Comparison of ENCODE assay signal across 11 cellular contexts in genomic region chr4:55819634-55820033, GRCh38. TPM values are rescaled to one million over a fixed set of nuclear protein-coding genes. Genes with fewer than 3 reads are reported as not detected.
DNase-seq lines count a peak whose midpoint lies in the region; ATAC-seq, FAIRE-seq and TF ChIP-seq lines count a peak whose summit lies in the region.
"Had no signal": no experiment of that assay in that cellular context is flagged by ENCODE, and none has a peak within 500 bp of the region (broad histone marks: within the 10 kb centered on the region; RNA-seq: fewer than 3 reads in every experiment).

EXOC1L (plus strand) TSS chr4:55819790; CDS start chr4:55820027, 237 bp downstream.

- POLR2A ChIA-PET in CD4-positive, alpha-beta memory T cell (lab: Charles Lee; ENCODE audit: partially characterized antibody) = no interaction called here

- no peaks in the 10 kb centered on the region; the same call in 1 of the 2 replicates for H3K9me2 ChIP-seq in MM.1S (replicated peaks; ENCODE audit: insufficient read depth, low read length)

- no peak within 1 kb of the TSS for H3K4ac ChIP-seq in neuronal stem cell (ENCODE audit: low read length)

- no peak within 1 kb of the TSS for H2BK15ac ChIP-seq in neuronal stem cell (ENCODE audit: low read length)

- peak within 1 kb of the TSS; percentile 31 for H3K4me2 ChIP-seq in neuronal stem cell (ENCODE audit: insufficient read depth, low read length, poor library complexity, severe bottlenecking)
- H3K4me2 ChIP-seq in MM.1S (ENCODE audit: low read depth, low read length) = no peak within 1 kb of the TSS

- H3K27me3 Mint-ChIP-seq in CD4-positive, alpha-beta memory T cell = peaks cover 9 to 13% of the 10 kb centered on the region in 2 donors

- H3K9ac ChIP-seq in NT2/D1 (ENCODE audit: insufficient read length, low read depth) = peak within 1 kb of the TSS; percentile 29
- H3K9ac ChIP-seq in neuronal stem cell (ENCODE audit: low read depth, low read length, poor library complexity) = no peak within 1 kb of the TSS
- no peak within 1 kb of the TSS for H3K9ac ChIP-seq in MM.1S (ENCODE audit: low read length)

- H3K9me3 Mint-ChIP-seq in CD4-positive, alpha-beta memory T cell = no peaks in the 10 kb centered on the region

- intact Hi-C loops in CD4-positive, alpha-beta memory T cell (cut with micrococcal nuclease) = no loop called here

- no peaks in the 10 kb centered on the region for H3K36me3 Mint-ChIP-seq in CD4-positive, alpha-beta memory T cell
- H3K36me3 Mint-ChIP-seq: naive B cell had no signal

- no peak within 1 kb of the TSS for H2BK120ac ChIP-seq in neuronal stem cell (ENCODE audit: low read depth, low read length)

- H3K14ac ChIP-seq in neuronal stem cell (ENCODE audit: low read length) = no peak within 1 kb of the TSS

- peak within 1 kb of the TSS; percentile 63 for H3K18ac ChIP-seq in neuronal stem cell (ENCODE audit: low read length)

- H3K79me1 ChIP-seq in neuronal stem cell (ENCODE audit: low read depth, low read length) = no peaks in the 10 kb centered on the region

- no peak for TF ChIP-seq CTCF in MM.1S (IDR thresholded peaks at IDR 0.05; ENCODE audit: low read length)

- peak within 1 kb of the TSS in 7 of 8 donors; percentile 11 to 71 (median 59) for H3K4me3 Mint-ChIP-seq in CD4-positive, alpha-beta memory T cell

- CTCF ChIA-PET in CD4-positive, alpha-beta memory T cell (lab: Charles Lee; ENCODE audit: partially characterized antibody) = no interaction called here

- no peaks in the 10 kb centered on the region for H3K36me3 ChIP-seq in CD4-positive, alpha-beta memory T cell (ENCODE audit: insufficient read depth, low read length)
- H3K36me3 ChIP-seq in NT2/D1 (ENCODE audit: insufficient read depth, insufficient read length, low read length) = no peaks in the 10 kb centered on the region
- no peaks in the 10 kb centered on the region for H3K36me3 ChIP-seq in neuronal stem cell (replicated peaks in 1 of 2; ENCODE audit: control insufficient read depth in 2 of 2, insufficient read depth in 2 of 2, low read length in 2 of 2)
- no peaks in the 10 kb centered on the region for H3K36me3 ChIP-seq in MM.1S (replicated peaks; ENCODE audit: insufficient read depth, low read length)

- DNase-seq in CD4-positive, alpha-beta memory T cell = no peak
- DNase-seq in NT2/D1 (ENCODE audit: low read depth, low spot score) (peak; percentile 65), fibroblast of peridontal ligament (ENCODE audit: extremely low read depth) (peak; percentile 57), neuronal stem cell (ENCODE audit: low spot score) (peak; percentile 46), SKM-1 treated with dmso at 0.1 percent for 144 hours (lab: John Stamatoyannopoulos, UW; ENCODE audit: unreplicated experiment) (no peak), MM.1S (no peak), frontal cortex (ENCODE audit: low spot score in 2 of 2) (no peak)
- DNase-seq: naive B cell, RPMI8226 had no signal

- ATAC-seq in HG02981 (IDR thresholded peaks at IDR 0.05; ENCODE audit: unreplicated experiment) = no peak

- no peaks in the 10 kb centered on the region for H4K20me1 ChIP-seq in MM.1S (ENCODE audit: insufficient read depth, low read length)

- peak within 1 kb of the TSS; percentile 80 for H2AFZ ChIP-seq in neuronal stem cell (ENCODE audit: low read length)
- H2AFZ ChIP-seq in MM.1S (ENCODE audit: low read length) = no peak within 1 kb of the TSS

- H3K4me1 ChIP-seq in CD4-positive, alpha-beta memory T cell (ENCODE audit: insufficient read depth, low read length) = no peaks in the 10 kb centered on the region
- H3K4me1 ChIP-seq in NT2/D1 (ENCODE audit: insufficient read depth, insufficient read length) = no peaks in the 10 kb centered on the region
- peaks cover 0 to 2% of the 10 kb centered on the region in 2 donors for H3K4me1 ChIP-seq in neuronal stem cell (ENCODE audit: control insufficient read depth in 2 of 2, insufficient read depth in 1 of 2, low read depth in 1 of 2, low read length in 2 of 2)
- no peaks in the 10 kb centered on the region for H3K4me1 ChIP-seq in MM.1S (ENCODE audit: low read length)

- FAIRE-seq in frontal cortex (lab: Jason Lieb, UNC) = no peak

- no peaks in the 10 kb centered on the region for H3K9me3 ChIP-seq in CD4-positive, alpha-beta memory T cell (ENCODE audit: control insufficient read depth in 1 of 2, low read length in 2 of 2)
- H3K9me3 ChIP-seq in NT2/D1 (ENCODE audit: insufficient read depth, low read length) = no peaks in the 10 kb centered on the region
- H3K9me3 ChIP-seq in neuronal stem cell (replicated peaks in 1 of 2; ENCODE audit: control insufficient read depth in 2 of 2, insufficient read depth in 1 of 2, low read depth in 1 of 2, low read length in 2 of 2) = no peaks in the 10 kb centered on the region
- H3K9me3 ChIP-seq in MM.1S (replicated peaks; ENCODE audit: insufficient read depth, low read length) = no peaks in the 10 kb centered on the region

- WGBS in neuronal stem cell (ENCODE audit: extremely low coverage in 2 of 2, insufficient read length in 2 of 2, insufficient replicate concordance in 1 of 2), 2 donors = no CpG with 5 or more reads among the region's 13 CpGs

- no peak within 1 kb of the TSS for H2BK12ac ChIP-seq in neuronal stem cell (ENCODE audit: low read length)

- H3F3A ChIP-seq in MM.1S (ENCODE audit: insufficient read depth, low read length) = no peaks in the 10 kb centered on the region

- H3K4me1 Mint-ChIP-seq in CD4-positive, alpha-beta memory T cell = peaks cover 5 to 8% (median 7%) of the 10 kb centered on the region in 4 donors

- no peaks in the 10 kb centered on the region for H3K79me2 ChIP-seq in MM.1S (ENCODE audit: low read length)

- H3K27me3 ChIP-seq in CD4-positive, alpha-beta memory T cell (ENCODE audit: insufficient read depth, low read length) = no peaks in the 10 kb centered on the region
- H3K27me3 ChIP-seq in NT2/D1 (ENCODE audit: insufficient read depth, insufficient read length) (no peaks in the 10 kb centered on the region), neuronal stem cell (ENCODE audit: control insufficient read depth in 3 of 3, insufficient read depth in 3 of 3, low read depth in 1 of 3, low read length in 3 of 3) (peaks cover 0 to 44% (median 0%) of the 10 kb centered on the region in 3 experiments), MM.1S (replicated peaks; ENCODE audit: insufficient read depth, low read length) (no peaks in the 10 kb centered on the region)

- H3K23ac ChIP-seq in neuronal stem cell (ENCODE audit: low read depth, low read length, poor library complexity) = no peak within 1 kb of the TSS

- H4K91ac ChIP-seq in neuronal stem cell (ENCODE audit: low read depth, low read length, poor library complexity) = no peak within 1 kb of the TSS

- no peak within 1 kb of the TSS for H2BK5ac ChIP-seq in neuronal stem cell (ENCODE audit: low read length)

- H3K27ac Mint-ChIP-seq in CD4-positive, alpha-beta memory T cell = peak within 1 kb of the TSS in 2 of 7 donors; percentile 22 to 43

- no peak within 1 kb of the TSS for H3K27ac ChIP-seq in CD4-positive, alpha-beta memory T cell (ENCODE audit: low read depth, low read length)
- H3K27ac ChIP-seq in neuronal stem cell (replicated peaks; ENCODE audit: low read length) = no peak within 1 kb of the TSS
- no peak within 1 kb of the TSS for H3K27ac ChIP-seq in MM.1S (ENCODE audit: low read length)

- no peak within 1 kb of the TSS for H2AK5ac ChIP-seq in neuronal stem cell (ENCODE audit: low read depth, low read length)

- no peak within 1 kb of the TSS for H3K4me3 ChIP-seq in CD4-positive, alpha-beta memory T cell (ENCODE audit: low read length in 2 of 2)
- H3K4me3 ChIP-seq in NT2/D1 (ENCODE audit: insufficient read length, low read depth) (peak within 1 kb of the TSS; percentile 9), neuronal stem cell (ENCODE audit: low read length in 2 of 2) (no peak within 1 kb of the TSS), MM.1S (ENCODE audit: low read length) (no peak within 1 kb of the TSS)

- no peak within 1 kb of the TSS for H4K8ac ChIP-seq in neuronal stem cell (ENCODE audit: low read depth, low read length)

RNA-seq across cellular contexts. Expression of gene EXOC1L, which starts in this region (rescaled TPM):
- not detected for total RNA-seq in CD4-positive, alpha-beta memory T cell
- not detected for polyA plus RNA-seq in CD4-positive, alpha-beta memory T cell
- not detected for polyA plus RNA-seq in neuronal stem cell (2013, experiment 1 of 2)
- polyA plus RNA-seq in neuronal stem cell (2013, experiment 2 of 2) = not detected
- total RNA-seq in frontal cortex = not detected
- polyA plus RNA-seq: thymus had no signal

Comparison
In these comparisons a context has a peak if more than half of its experiments do, and no peak if none do; other contexts are left out.
1. DNase-seq: peak in NT2/D1 (single experiment), fibroblast of peridontal ligament (single experiment) and neuronal stem cell (single experiment); none in CD4-positive, alpha-beta memory T cell (0 of 5), SKM-1 treated with dmso at 0.1 percent for 144 hours (single experiment), MM.1S (single experiment) and frontal cortex (0 of 2).